In the genomic region with DNA sequence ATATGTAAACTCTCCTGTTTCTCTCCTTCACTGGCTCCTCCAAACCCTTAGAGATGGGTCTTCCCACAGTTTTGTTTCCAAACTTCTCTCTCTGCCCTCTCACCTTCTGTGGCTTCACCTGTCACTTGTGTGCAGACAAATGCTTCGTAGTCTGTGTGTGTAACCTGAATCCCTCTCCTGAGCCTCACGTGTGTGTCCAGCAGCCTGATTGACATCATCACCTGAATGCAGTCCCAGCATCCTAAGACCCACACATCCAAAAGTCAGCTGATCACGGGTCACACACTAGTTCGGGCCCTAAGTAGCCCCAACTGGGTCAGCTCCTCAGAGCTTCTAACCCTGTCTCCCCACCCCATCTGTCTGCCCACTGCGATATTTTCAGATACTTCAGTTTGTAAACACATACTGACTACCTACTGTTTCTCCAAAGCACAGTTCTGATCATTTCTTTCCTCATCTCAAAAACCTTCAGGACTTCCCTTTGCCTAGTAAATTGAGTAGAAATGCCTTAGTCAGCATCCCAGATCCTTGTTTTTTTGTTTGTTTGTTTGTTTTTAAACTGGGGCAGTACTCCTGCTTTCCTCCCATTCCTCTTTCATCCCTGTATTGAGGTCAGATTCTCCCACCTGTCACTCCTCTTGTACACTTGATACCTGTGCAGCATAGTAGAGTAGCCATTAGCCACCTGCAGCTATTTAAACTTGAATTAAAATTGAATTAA, we compare ENCODE assay signal across 24 cellular contexts.
"Had no signal": no experiment of that assay in that cellular context is flagged by ENCODE, and none has a peak within 500 bp of the region (broad histone marks: within the 10 kb centered on the region; RNA-seq: fewer than 3 reads in every experiment).

No MANE protein-coding gene starts in this region.

- FAIRE-seq: colon, keratinocyte, TTC549 had no signal

- DNase-seq: activated CD4-positive, alpha-beta T cell treated with anti-CD3 and anti-CD28 coated beads, Interleukin-2, amount 50 U/mL, for 48 hours; activated naive CD4-positive, alpha-beta T cell treated with Interleukin-2 at 50 U/mL for 16 hours; activated naive CD8-positive, alpha-beta T cell treated with anti-CD3 and anti-CD28 coated beads, Interleukin-2, amount 10 ng/mL, durations not matched to agents 7 days and 5 days; activated T-cell treated with anti-CD3 and anti-CD28 coated beads for 4 hours; amygdala; central memory CD4-positive, alpha-beta T cell; dorsolateral prefrontal cortex; foreskin melanocyte; head of caudate nucleus; left lung; midbrain; occipital lobe; stimulated activated naive CD8-positive, alpha-beta T cell treated with anti-CD3 and anti-CD28 coated beads, Interleukin-15, amount 100 ng/mL, for 72 hours; testis; upper lobe of left lung had no signal

- H3K9me3 Mint-ChIP-seq: activated naive CD8-positive, alpha-beta T cell treated with anti-CD3 and anti-CD28 coated beads, Interleukin-2, amount 10 ng/mL, durations not matched to agents 7 days and 5 days; activated T-helper 2 cell treated with anti-CD3 and anti-CD28 coated beads, Interferon-gamma antibody, Interleukin-2, Interleukin-4, amounts not matched to agents 10 μg/mL and 5 μg/mL and 100 μg/mL, durations not matched to agents 14 hours and 24 hours and 36 hours; brain; nephron; stimulated activated naive CD8-positive, alpha-beta T cell treated with anti-CD3 and anti-CD28 coated beads, Interleukin-15, amount 100 ng/mL, for 72 hours; T-helper 2 cell treated with Interferon-gamma antibody and Interleukin-4, amounts not matched to agents 5 μg/mL and 100 μg/mL, for 36 hours had no signal

- H3K27ac ChIP-seq: left lung, right atrium auricular region, skin epidermis, testis, upper lobe of left lung had no signal

- H3K4me3 Mint-ChIP-seq: activated naive CD8-positive, alpha-beta T cell treated with anti-CD3 and anti-CD28 coated beads, Interleukin-2, amount 10 ng/mL, durations not matched to agents 7 days and 5 days; brain; nephron; stimulated activated naive CD8-positive, alpha-beta T cell treated with anti-CD3 and anti-CD28 coated beads, Interleukin-15, amount 100 ng/mL, for 72 hours; T-helper 2 cell treated with Interferon-gamma antibody and Interleukin-4, amounts not matched to agents 5 μg/mL and 100 μg/mL, for 36 hours had no signal

- H3K27ac Mint-ChIP-seq: activated naive CD8-positive, alpha-beta T cell treated with anti-CD3 and anti-CD28 coated beads, Interleukin-2, amount 10 ng/mL, durations not matched to agents 7 days and 5 days; activated T-helper 2 cell treated with anti-CD3 and anti-CD28 coated beads, Interferon-gamma antibody, Interleukin-2, Interleukin-4, amounts not matched to agents 10 μg/mL and 5 μg/mL and 100 μg/mL, durations not matched to agents 14 hours and 24 hours and 36 hours; nephron; T-helper 2 cell treated with Interferon-gamma antibody and Interleukin-4, amounts not matched to agents 5 μg/mL and 100 μg/mL, for 36 hours had no signal

- H3K4me3 ChIP-seq: dorsolateral prefrontal cortex, left lung, right atrium auricular region, skin epidermis, testis, upper lobe of left lung had no signal

- ATAC-seq: left lung; stimulated activated naive CD8-positive, alpha-beta T cell treated with anti-CD3 and anti-CD28 coated beads, Interleukin-15, amount 100 ng/mL, for 72 hours had no signal

- H3K27me3 ChIP-seq: dorsolateral prefrontal cortex, left lung, right atrium auricular region, testis, upper lobe of left lung had no signal

- H3K27me3 Mint-ChIP-seq: activated naive CD8-positive, alpha-beta T cell treated with anti-CD3 and anti-CD28 coated beads, Interleukin-2, amount 10 ng/mL, durations not matched to agents 7 days and 5 days; brain; stimulated activated naive CD8-positive, alpha-beta T cell treated with anti-CD3 and anti-CD28 coated beads, Interleukin-15, amount 100 ng/mL, for 72 hours had no signal

- H3K9me3 ChIP-seq: left lung, right atrium auricular region, testis, upper lobe of left lung had no signal

- H3K4me1 ChIP-seq: left lung, right atrium auricular region, upper lobe of left lung had no signal
